In genomic region chr3:120048355-120048754, GRCh38 we compare ENCODE assay signal across 20 cellular contexts. TPM values are rescaled to one million over a fixed set of nuclear protein-coding genes. Genes with fewer than 3 reads are reported as not detected.
A peak's percentile ranks its signal among the peaks of the same experiment; 100 is the strongest.
DNase-seq lines count a peak whose midpoint lies in the region; ATAC-seq, FAIRE-seq and TF ChIP-seq lines count a peak whose summit lies in the region.
"Had no signal": no experiment of that assay in that cellular context is flagged by ENCODE, and none has a peak within 500 bp of the region (broad histone marks: within the 10 kb centered on the region; RNA-seq: fewer than 3 reads in every experiment).

No MANE protein-coding gene starts in this region.

- H3K9me3 Mint-ChIP-seq in astrocyte (ENCODE audit: unreplicated experiment): peaks cover 15% of the 10 kb centered on the region
- peaks cover 35% of the 10 kb centered on the region for H3K9me3 Mint-ChIP-seq in activated naive CD8-positive, alpha-beta T cell treated with anti-CD3 and anti-CD28 coated beads, Interleukin-2, amount 50 U/mL, for 24 hours

- peaks cover 6% of the 10 kb centered on the region for H3K4me1 ChIP-seq in A673 (ENCODE audit: insufficient read depth, low read length, poor library complexity, severe bottlenecking)
- no peaks in the 10 kb centered on the region for H3K4me1 ChIP-seq in astrocyte (ENCODE audit: insufficient read depth, low read length)
- peaks cover 12 to 31% of the 10 kb centered on the region in 2 donors for H3K4me1 ChIP-seq in left lung

- no peak overlapping the region for H3K4me3 Mint-ChIP-seq in astrocyte (ENCODE audit: unreplicated experiment)
- H3K4me3 Mint-ChIP-seq in activated naive CD8-positive, alpha-beta T cell treated with anti-CD3 and anti-CD28 coated beads, Interleukin-2, amount 50 U/mL, for 24 hours: no peak overlapping the region
- H3K4me3 Mint-ChIP-seq: CD8-positive, alpha-beta T cell had no signal

- H3K9me3 ChIP-seq in A673 (ENCODE audit: low read depth, low read length, poor library complexity, severe bottlenecking) (peaks cover 24% of the 10 kb centered on the region), astrocyte (ENCODE audit: insufficient read depth, low read depth, low read length) (no peaks in the 10 kb centered on the region), left lung (peaks cover 0 to 32% of the 10 kb centered on the region in 2 donors)

- H3K79me2 ChIP-seq in astrocyte (ENCODE audit: insufficient read depth, low read length): peaks cover 97% of the 10 kb centered on the region

- H3K36me3 ChIP-seq in A673 (ENCODE audit: insufficient read depth, low read length, poor library complexity, severe bottlenecking) (peaks cover 3% of the 10 kb centered on the region), astrocyte (ENCODE audit: insufficient read depth, low read length) (no peaks in the 10 kb centered on the region), left lung (no peaks in the 10 kb centered on the region)

- TF ChIP-seq CTCF in A673 (conservative IDR thresholded peaks at IDR 0.05; ENCODE audit: low read depth, low read length) (no peak), astrocyte (IDR thresholded peaks at IDR 0.05; ENCODE audit: insufficient read depth, low read depth, low read length) (no peak), left lung (IDR thresholded peaks at IDR 0.05) (no peak), GM20000 (IDR thresholded peaks at IDR 0.05; ENCODE audit: extremely low read depth, missing control alignments) (no peak)

- POLR2A ChIA-PET in A673 (lab: Charles Lee; ENCODE audit: low non-redundant PET): no interaction called here

- FAIRE-seq in H54 (lab: Jason Lieb, UNC) (peak; percentile 52), astrocyte (lab: Jason Lieb, UNC) (no peak)
- FAIRE-seq: A204.1 had no signal

- H2AFZ ChIP-seq in astrocyte (ENCODE audit: low read depth, low read length): no peak overlapping the region

- H4K20me1 ChIP-seq in astrocyte (ENCODE audit: insufficient read depth, low read length): peaks cover 94% of the 10 kb centered on the region

- no peak overlapping the region for H3K9ac ChIP-seq in astrocyte (ENCODE audit: low read length)
- H3K9ac ChIP-seq: BLaER1, KMS-11 had no signal

- peaks cover 17% of the 10 kb centered on the region for H3K36me3 Mint-ChIP-seq in astrocyte (ENCODE audit: low read depth, unreplicated experiment)
- H3K36me3 Mint-ChIP-seq in activated naive CD8-positive, alpha-beta T cell treated with anti-CD3 and anti-CD28 coated beads, Interleukin-2, amount 50 U/mL, for 24 hours (ENCODE audit: low read depth): peaks cover 38% of the 10 kb centered on the region

- H3K27me3 ChIP-seq in A673 (replicated peaks; ENCODE audit: insufficient read depth, low read depth, low read length, poor library complexity) (no peaks in the 10 kb centered on the region), astrocyte (ENCODE audit: insufficient read depth, low read length) (no peaks in the 10 kb centered on the region), left lung (no peaks in the 10 kb centered on the region)
- H3K27me3 ChIP-seq: BLaER1 had no signal

- ATAC-seq in left lung: peak; percentile 24
- no peak for ATAC-seq in activated naive CD8-positive, alpha-beta T cell treated with anti-CD3 and anti-CD28 coated beads, Interleukin-2, amount 50 U/mL, for 24 hours
- ATAC-seq: CD8-positive, alpha-beta T cell had no signal

- H3K4me3 ChIP-seq in A673 (ENCODE audit: low read depth, low read length, poor library complexity, severe bottlenecking) (no peak overlapping the region), astrocyte (ENCODE audit: insufficient read depth, low read depth, low read length) (no peak overlapping the region), left lung (no peak overlapping the region)
- H3K4me3 ChIP-seq: BLaER1 had no signal

- H3K27ac Mint-ChIP-seq in astrocyte (ENCODE audit: unreplicated experiment): no peak overlapping the region
- H3K27ac Mint-ChIP-seq in activated naive CD8-positive, alpha-beta T cell treated with anti-CD3 and anti-CD28 coated beads, Interleukin-2, amount 50 U/mL, for 24 hours: no peak overlapping the region

- DNase-seq in A673 (ENCODE audit: low spot score): peak; percentile 26
- no peak for DNase-seq in H54 (ENCODE audit: insufficient read length, low spot score)
- peak; percentile 21 for DNase-seq in astrocyte (ENCODE audit: low read depth)
- DNase-seq in left lung: no peak
- DNase-seq in effector CD8-positive, alpha-beta T cell (lab: John Stamatoyannopoulos, UW): no peak
- no peak for DNase-seq in GM20000 (ENCODE audit: low spot score)
- DNase-seq in activated naive CD8-positive, alpha-beta T cell treated with anti-CD3 and anti-CD28 coated beads, Interleukin-2, amount 50 U/mL, for 24 hours: no peak
- DNase-seq: Calu3; CD8-positive, alpha-beta T cell; H7; NCI-H1417 treated with DMSO at 0.1 percent for 48 hours; NCI-H187 treated with DMSO at 0.1 percent for 48 hours; NCI-H2227 treated with DMSO at 0.1 percent for 48 hours; NCI-H510A treated with DMSO at 0.1 percent for 48 hours; NCI-H82; OCI-M1; Right ventricle myocardium superior had no signal

- no peaks in the 10 kb centered on the region for H3K27me3 Mint-ChIP-seq in astrocyte (ENCODE audit: low read depth, unreplicated experiment)
- H3K27me3 Mint-ChIP-seq in activated naive CD8-positive, alpha-beta T cell treated with anti-CD3 and anti-CD28 coated beads, Interleukin-2, amount 50 U/mL, for 24 hours: no peaks in the 10 kb centered on the region

- CTCF ChIA-PET in A673 (lab: Charles Lee): no interaction called here

- H3K4me2 ChIP-seq in astrocyte (ENCODE audit: low read length): no peak overlapping the region
- H3K4me2 ChIP-seq: BLaER1, KMS-11 had no signal

- intact Hi-C loops in A673 (cut with micrococcal nuclease; ENCODE audit: unreplicated experiment): no loop called here
- intact Hi-C loops in left lung (cut with DNase I): no loop called here

- H3K27ac ChIP-seq in A673 (ENCODE audit: low read depth, low read length, poor library complexity, severe bottlenecking): no peak overlapping the region
- H3K27ac ChIP-seq in astrocyte (ENCODE audit: low read depth, low read length): no peak overlapping the region
- H3K27ac ChIP-seq in left lung: no peak overlapping the region
- H3K27ac ChIP-seq: BLaER1, KMS-11 had no signal

- no peak for TF ChIP-seq POLR2A in H54 (IDR thresholded peaks at IDR 0.05; ENCODE audit: low read depth, low read length)

- H3K4me1 Mint-ChIP-seq in astrocyte (ENCODE audit: low read depth, unreplicated experiment): peaks cover 32% of the 10 kb centered on the region
- H3K4me1 Mint-ChIP-seq in activated naive CD8-positive, alpha-beta T cell treated with anti-CD3 and anti-CD28 coated beads, Interleukin-2, amount 50 U/mL, for 24 hours: peaks cover 46% of the 10 kb centered on the region

- no TSS peak for BruUV-seq in A673 (replicated peaks; lab: Mats Ljungman, UMichigan)

RNA-seq across cellular contexts. Expression of gene GSK3B, which starts 45.9 kb away (rescaled TPM):
- total RNA-seq in A673 (2021) (52.0 and 56.6 TPM in 2 replicates), astrocyte (68.0 and 80.6 TPM in 2 replicates), left lung (10 to 100 TPM; 42.0 to 53.0 TPM)

Comparison
In these comparisons a context has a peak if more than half of its experiments do, and no peak if none do; other contexts are left out.
1. DNase-seq: peak in A673 (single experiment) and astrocyte (single experiment); none in H54 (single experiment), left lung (0 of 2), effector CD8-positive, alpha-beta T cell (single experiment), GM20000 (single experiment) and activated naive CD8-positive, alpha-beta T cell treated with anti-CD3 and anti-CD28 coated beads, Interleukin-2, amount 50 U/mL, for 24 hours (single experiment).